In genomic region chr10:1432161-1432560, GRCh38 we compare ENCODE assay signal across 25 cellular contexts.
DNase-seq lines count a peak whose midpoint lies in the region; ATAC-seq, FAIRE-seq and TF ChIP-seq lines count a peak whose summit lies in the region.
"Had no signal": no experiment of that assay in that cellular context is flagged by ENCODE, and none has a peak within 500 bp of the region (broad histone marks: within the 10 kb centered on the region; RNA-seq: fewer than 3 reads in every experiment).

No MANE protein-coding gene starts in this region.

- no peaks in the 10 kb centered on the region for H3K9me3 ChIP-seq in GM12878 (replicated peaks; ENCODE audit: control insufficient read depth, insufficient read depth, low read length)
- H3K9me3 ChIP-seq in liver (ENCODE audit: control insufficient read depth in 4 of 4, low read length in 3 of 4) = peaks cover 0 to 12% (median 1%) of the 10 kb centered on the region in 4 donors
- peaks cover 0 to 22% (median 4%) of the 10 kb centered on the region in 4 donors for H3K9me3 ChIP-seq in stomach
- H3K9me3 ChIP-seq: SJCRH30 had no signal

- no peak overlapping the region for H3K4me2 ChIP-seq in GM12878 (ENCODE audit: control insufficient read depth, insufficient read depth)
- H3K4me2 ChIP-seq: BLaER1 had no signal

- TF ChIP-seq CTCF in GM12878 (IDR thresholded peaks at IDR 0.05 in 2 of 3, conservative IDR thresholded peaks at IDR 0.05 in 1 of 3; ENCODE audit: control insufficient read depth in 2 of 3, extremely low read depth in 1 of 3, insufficient read depth in 1 of 3, low read depth in 3 of 3, low read length in 3 of 3) = no peak
- TF ChIP-seq CTCF in liver (IDR thresholded peaks at IDR 0.05; ENCODE audit: low read depth, low read length, missing input control) = no peak
- no peak for TF ChIP-seq CTCF in stomach (IDR thresholded peaks at IDR 0.05)

- TF ChIP-seq EP300 in GM12878 (IDR thresholded peaks at IDR 0.05; ENCODE audit: borderline replicate concordance in 1 of 2, control insufficient read depth in 1 of 2, low read depth in 2 of 2, low read length in 2 of 2) = no peak
- TF ChIP-seq EP300 in stomach (IDR thresholded peaks at IDR 0.05) = no peak

- H3K27ac Mint-ChIP-seq in stimulated activated naive B cell treated with anti-CD40 and anti-IgM and Interleukin-4, amounts not matched to agents 10 μg/mL and 1 μg/mL and 100 μg/mL, for 72 hours = no peak overlapping the region
- H3K27ac Mint-ChIP-seq: CD4-positive, alpha-beta memory T cell had no signal

- no peak overlapping the region for H2AFZ ChIP-seq in GM12878 (ENCODE audit: control insufficient read depth, low read depth, low read length)

- CTCF ChIA-PET in GM12878 (lab: Yijun Ruan, JAX) = interaction anchor here (1.4 to 1.7 kb wide), 2 partner anchors 9 to 11 kb away, joined by 4 to 7 read pairs; no protein-coding TSS in a partner anchor

- 0% methylated on average over 3 of the region's 3 CpGs for WGBS in GM12878 (ENCODE audit: insufficient coverage, insufficient replicate concordance, low lambda C conversion rate, missing lambda C conversion rate)
- WGBS in liver = 20% methylated on average over 3 of the region's 3 CpGs
- 27 to 37% (median 30%) methylated on average over 3 of the region's 3 CpGs for WGBS in stomach, 5 donors

- H3K27me3 ChIP-seq in GM12878 (replicated peaks in 1 of 2; ENCODE audit: control insufficient read depth in 2 of 2, insufficient read depth in 2 of 2, low read length in 1 of 2) (no peaks in the 10 kb centered on the region), liver (ENCODE audit: control insufficient read depth in 4 of 4, insufficient read depth in 4 of 4, low read length in 3 of 4) (peaks cover 0 to 9% (median 5%) of the 10 kb centered on the region in 4 donors), stomach (no peaks in the 10 kb centered on the region)
- H3K27me3 ChIP-seq: BLaER1, SJCRH30 had no signal

- BruUV-seq in GM12878 (replicated peaks; lab: Mats Ljungman, UMichigan) = no TSS peak

- TF ChIP-seq RAD21 in GM12878 (IDR thresholded peaks at IDR 0.05; ENCODE audit: insufficient read depth, low read depth, low read length) (no peak), liver (IDR thresholded peaks at IDR 0.05) (no peak)

- RAD21 ChIA-PET in GM12878 (lab: Charles Lee; ENCODE audit: unreplicated experiment) = interaction anchor here (1.0 kb wide), 1 partner anchor 15 kb away, joined by 3 read pairs; no protein-coding TSS in a partner anchor

- H3K36me3 Mint-ChIP-seq in stimulated activated naive B cell treated with anti-CD40 and anti-IgM and Interleukin-4, amounts not matched to agents 10 μg/mL and 1 μg/mL and 100 μg/mL, for 72 hours = peaks cover 0 to 5% of the 10 kb centered on the region in 2 donors
- H3K36me3 Mint-ChIP-seq: IgD-negative memory B cell had no signal

- H3K4me1 ChIP-seq in GM12878 (ENCODE audit: control insufficient read depth, insufficient read depth, low read length) = no peaks in the 10 kb centered on the region
- peaks cover 0 to 7% (median under 1%) of the 10 kb centered on the region in 4 donors for H3K4me1 ChIP-seq in liver (ENCODE audit: control insufficient read depth in 4 of 4, insufficient read depth in 4 of 4, low read length in 3 of 4)
- H3K4me1 ChIP-seq in stomach = peaks cover 0 to 11% (median 9%) of the 10 kb centered on the region in 4 donors
- H3K4me1 ChIP-seq: SJCRH30 had no signal

- SMC1A ChIA-PET in GM12878 (lab: Charles Lee; ENCODE audit: uncharacterized antibody, unreplicated experiment) = interaction anchor here (1.0 to 2.2 kb wide), 4 partner anchors 9 to 16 kb away, joined by 3 to 11 read pairs (median 4); no protein-coding TSS in a partner anchor

- ATAC-seq in GM12878 = no peak
- no peak for ATAC-seq in stimulated activated naive B cell treated with anti-CD40 and anti-IgM and Interleukin-4, amounts not matched to agents 10 μg/mL and 1 μg/mL and 100 μg/mL, for 72 hours (replicated peaks)
- no peak for ATAC-seq in GM19395 (IDR thresholded peaks at IDR 0.05; ENCODE audit: unreplicated experiment)
- ATAC-seq: Panc1 had no signal

- no peaks in the 10 kb centered on the region for H3K36me3 ChIP-seq in GM12878 (ENCODE audit: control insufficient read depth in 2 of 2, insufficient read depth in 2 of 2, low read length in 1 of 2)
- no peaks in the 10 kb centered on the region for H3K36me3 ChIP-seq in liver (ENCODE audit: control insufficient read depth in 4 of 4, insufficient read depth in 3 of 4, low read depth in 1 of 4, low read length in 3 of 4)
- no peaks in the 10 kb centered on the region for H3K36me3 ChIP-seq in stomach
- H3K36me3 ChIP-seq: BLaER1, SJCRH30 had no signal

- in situ Hi-C loops in GM12878 (cut with MboI) = no loop called here

- peaks cover 15 to 21% of the 10 kb centered on the region in 2 donors for H3K27me3 Mint-ChIP-seq in stimulated activated naive B cell treated with anti-CD40 and anti-IgM and Interleukin-4, amounts not matched to agents 10 μg/mL and 1 μg/mL and 100 μg/mL, for 72 hours
- H3K27me3 Mint-ChIP-seq: IgD-negative memory B cell had no signal

- POLR2A ChIA-PET in GM12878 (lab: Charles Lee) = no interaction called here

- H3K4me3 ChIP-seq in GM12878 (no peak overlapping the region), liver (ENCODE audit: low read depth in 1 of 3, low read length in 3 of 3) (no peak overlapping the region), stomach (no peak overlapping the region)
- H3K4me3 ChIP-seq: BLaER1, SJCRH30 had no signal

- no peak for FAIRE-seq in GM12878 (lab: Jason Lieb, UNC)

- H3K4me1 Mint-ChIP-seq in stimulated activated naive B cell treated with anti-CD40 and anti-IgM and Interleukin-4, amounts not matched to agents 10 μg/mL and 1 μg/mL and 100 μg/mL, for 72 hours = peaks cover 5 to 9% of the 10 kb centered on the region in 2 donors
- H3K4me1 Mint-ChIP-seq: CD4-positive, alpha-beta memory T cell had no signal

- H3K27ac ChIP-seq in GM12878 (ENCODE audit: control insufficient read depth, insufficient read depth) (no peak overlapping the region), liver (ENCODE audit: low read depth in 1 of 2, low read length in 2 of 2) (no peak overlapping the region), stomach (peak overlapping the region in 3 of 5 donors; percentile 33 to 53 (median 35))
- H3K27ac ChIP-seq: 22Rv1, BLaER1, SJCRH30 had no signal

- H4K20me1 ChIP-seq in GM12878 (ENCODE audit: control insufficient read depth, insufficient read depth) = no peaks in the 10 kb centered on the region
- H4K20me1 ChIP-seq: BLaER1 had no signal

- H3K9ac ChIP-seq in GM12878 (ENCODE audit: control insufficient read depth, insufficient read depth, low read length) (no peak overlapping the region), liver (ENCODE audit: low read depth in 1 of 2, low read length in 2 of 2) (no peak overlapping the region)
- H3K9ac ChIP-seq: BLaER1 had no signal

- H3K9me3 Mint-ChIP-seq in stimulated activated naive B cell treated with anti-CD40 and anti-IgM and Interleukin-4, amounts not matched to agents 10 μg/mL and 1 μg/mL and 100 μg/mL, for 72 hours = peaks cover 0 to 3% of the 10 kb centered on the region in 2 donors

- peak; percentile 49 for DNase-seq in DMS53 (lab: John Stamatoyannopoulos, UW)
- no peak for DNase-seq in DMS53 treated with DMSO at 0.1 percent for 48 hours (lab: John Stamatoyannopoulos, UW; ENCODE audit: unreplicated experiment)
- DNase-seq in GM12878 (ENCODE audit: low read depth, low spot score) = no peak
- peak; percentile 41 for DNase-seq in stomach
- no peak for DNase-seq in activated gamma-delta T cell (lab: John Stamatoyannopoulos, UW)
- DNase-seq in stimulated activated naive B cell treated with anti-CD40 and anti-IgM and Interleukin-4, amounts not matched to agents 10 μg/mL and 1 μg/mL and 100 μg/mL, for 72 hours = no peak
- DNase-seq: ACHN; CD4-positive, alpha-beta memory T cell; GDM1; Kasumi-1; MM.1S; NCI-H1048; NCI-H1417 treated with DMSO at 0.1 percent for 48 hours; NCI-H187 treated with DMSO at 0.1 percent for 48 hours; NCI-H2227 treated with DMSO at 0.1 percent for 48 hours; NCI-H510A treated with DMSO at 0.1 percent for 48 hours; NCI-H748 treated with DMSO at 0.1 percent for 48 hours; NK-92 treated with Interleukin-12 subunit alpha and Interleukin-12 subunit beta, amount 100 ng/mL, for 24 hours; SJCRH30 had no signal

- no peak overlapping the region for H3K4me3 Mint-ChIP-seq in stimulated activated naive B cell treated with anti-CD40 and anti-IgM and Interleukin-4, amounts not matched to agents 10 μg/mL and 1 μg/mL and 100 μg/mL, for 72 hours
- H3K4me3 Mint-ChIP-seq: CD4-positive, alpha-beta memory T cell; IgD-negative memory B cell had no signal

- intact Hi-C loops in GM12878 (cut with micrococcal nuclease; ENCODE audit: unreplicated experiment) (no loop called here), stomach (cut with DNase I; ENCODE audit: low total_unique reads) (no loop called here)

- no peaks in the 10 kb centered on the region for H3K79me2 ChIP-seq in GM12878 (ENCODE audit: control insufficient read depth, insufficient read depth, low read length)

- TF ChIP-seq POLR2A in GM12878 (IDR thresholded peaks at IDR 0.05; ENCODE audit: low read depth, low read length) = no peak
- TF ChIP-seq POLR2A in stomach (IDR thresholded peaks at IDR 0.05) = no peak

TF ChIP-seq in GM12878, 131 proteins besides CTCF, POLR2A, EP300 and RAD21:
- TF ChIP-seq HDGF (IDR thresholded peaks at IDR 0.05) (no peak), ZNF24 (IDR thresholded peaks at IDR 0.05) (0 out of 2 replicates have a peak, but pooled peaks have one; percentile 27)

TF ChIP-seq in liver, 16 proteins besides CTCF, POLR2A, EP300 and RAD21 (continues in another document):
- TF ChIP-seq YY1 (IDR thresholded peaks at IDR 0.05) (no peak), RXRA (IDR thresholded peaks at IDR 0.05) (peak; percentile 55 to 74), ATF3 (IDR thresholded peaks at IDR 0.05) (no peak), FOXA2 (IDR thresholded peaks at IDR 0.05) (peak; percentile 77), MAX (IDR thresholded peaks at IDR 0.05) (no peak), NR2F2 (IDR thresholded peaks at IDR 0.05) (no peak), HNF4G (IDR thresholded peaks at IDR 0.05) (no peak), TAF1 (conservative IDR thresholded peaks at IDR 0.05) (no peak)

Comparison
In these comparisons a context has a peak if more than half of its experiments do, and no peak if none do; other contexts are left out.
1. DNase-seq: peak in DMS53 (single experiment) and stomach (single experiment); none in DMS53 treated with DMSO at 0.1 percent for 48 hours (single experiment), GM12878 (single experiment), activated gamma-delta T cell (single experiment) and stimulated activated naive B cell treated with anti-CD40 and anti-IgM and Interleukin-4, amounts not matched to agents 10 μg/mL and 1 μg/mL and 100 μg/mL, for 72 hours (single experiment).
2. H3K27ac ChIP-seq: peak in stomach (3 of 5); none in GM12878 (single experiment) and liver (0 of 2).